26 cellular contexts compared by ENCODE assay signal in genomic region chr3:140501054-140501769, GRCh38.
A peak's percentile ranks its signal among the peaks of the same experiment; 100 is the strongest.
DNase-seq lines count a peak whose midpoint lies in the region; ATAC-seq and TF ChIP-seq lines count a peak whose summit lies in the region.
"Had no signal": no experiment of that assay in that cellular context is flagged by ENCODE, and none has a peak within 500 bp of the region (broad histone marks: within the 10 kb centered on the region; RNA-seq: fewer than 3 reads in every experiment).

No MANE protein-coding gene starts in this region.

- POLR2A ChIA-PET in MCF 10A (lab: Yijun Ruan, JAX) (no interaction called here), PC-9 (lab: Charles Lee; ENCODE audit: unreplicated experiment) (interaction anchor here (0.6 kb wide), 3 partner anchors 79 to 731 kb away, joined by 3 read pairs; no protein-coding TSS in a partner anchor)

- H2AFZ ChIP-seq in PC-9: no peak overlapping the region
- H2AFZ ChIP-seq in hepatocyte: no peak overlapping the region

- ATAC-seq in sciatic nerve (peak; percentile 72), GM18520 (IDR thresholded peaks at IDR 0.05; ENCODE audit: unreplicated experiment) (no peak)
- ATAC-seq: activated CD4-positive, CD25-positive, alpha-beta regulatory T cell treated with anti-CD3 and anti-CD28 coated beads, Interleukin-2, amount 50 U/mL, for 24 hours; activated CD8-positive, alpha-beta T cell treated with anti-CD3 and anti-CD28 coated beads, Interleukin-2, amount 10 ng/mL, durations not matched to agents 7 days and 5 days; effector memory CD8-positive, alpha-beta T cell; SK-N-SH treated with all-trans-retinoic acid at 6 μM for 48 hours had no signal

- peaks cover 8% of the 10 kb centered on the region; the same call in 1 of the 2 replicates for H3F3A ChIP-seq in PC-9 (ENCODE audit: insufficient read depth, low read depth)

- peaks cover 5% of the 10 kb centered on the region for H3K4me1 Mint-ChIP-seq in MCF 10A (ENCODE audit: insufficient read depth, unreplicated experiment)
- H3K4me1 Mint-ChIP-seq: activated naive CD4-positive, alpha-beta T cell treated with anti-CD3 and anti-CD28 coated beads, Interleukin-2, amount 50 U/mL, for 24 hours had no signal

- H3K9me2 ChIP-seq in PC-9 (ENCODE audit: insufficient read depth): no peaks in the 10 kb centered on the region; the same call in 1 of the 2 replicates
- no peaks in the 10 kb centered on the region for H3K9me2 ChIP-seq in hepatocyte (replicated peaks; ENCODE audit: insufficient read depth)

- intact Hi-C loops in MCF 10A (cut with micrococcal nuclease) (no loop called here), PC-9 (cut with micrococcal nuclease; ENCODE audit: unreplicated experiment) (loop anchor here (1.0 kb wide), 2 partner anchors 28 to 34 kb away; no protein-coding TSS in a partner anchor), sciatic nerve (cut with DNase I) (no loop called here), vagina (cut with DNase I) (no loop called here)

- no peak overlapping the region for H3K4me3 Mint-ChIP-seq in MCF 10A (ENCODE audit: unreplicated experiment)
- H3K4me3 Mint-ChIP-seq: activated CD8-positive, alpha-beta T cell treated with anti-CD3 and anti-CD28 coated beads, Interleukin-2, amount 10 ng/mL, durations not matched to agents 7 days and 5 days; activated naive CD4-positive, alpha-beta T cell treated with anti-CD3 and anti-CD28 coated beads, Interleukin-2, amount 50 U/mL, for 24 hours; activated T-cell treated with anti-CD3 and anti-CD28 coated beads, Interleukin-2, amount 50 U/mL, for 24 hours; CD14-positive monocyte; effector memory CD8-positive, alpha-beta T cell had no signal

- H3K27me3 Mint-ChIP-seq in MCF 10A (ENCODE audit: insufficient read depth, unreplicated experiment): no peaks in the 10 kb centered on the region

- H4K20me1 ChIP-seq in PC-9 (ENCODE audit: insufficient read depth) (no peaks in the 10 kb centered on the region), hepatocyte (ENCODE audit: insufficient read depth, poor library complexity, severe bottlenecking) (no peaks in the 10 kb centered on the region)

- WGBS in hepatocyte (ENCODE audit: low lambda C conversion rate, missing lambda C conversion rate): 68% methylated on average over 5 of the region's 5 CpGs

- H3K4me2 ChIP-seq in PC-9: peak overlapping the region; percentile 15; the same call in 1 of the 2 replicates
- H3K4me2 ChIP-seq in hepatocyte: no peak overlapping the region

- peaks cover 19% of the 10 kb centered on the region for H3K4me1 ChIP-seq in PC-9 (replicated peaks; ENCODE audit: insufficient read depth)
- no peaks in the 10 kb centered on the region for H3K4me1 ChIP-seq in hepatocyte (ENCODE audit: insufficient read depth)
- H3K4me1 ChIP-seq in vagina: no peaks in the 10 kb centered on the region
- H3K4me1 ChIP-seq: ascending aorta, sigmoid colon, suprapubic skin had no signal

- no peaks in the 10 kb centered on the region for H3K36me3 Mint-ChIP-seq in MCF 10A (ENCODE audit: insufficient read depth, unreplicated experiment)
- H3K36me3 Mint-ChIP-seq: activated naive CD4-positive, alpha-beta T cell treated with anti-CD3 and anti-CD28 coated beads, Interleukin-2, amount 50 U/mL, for 24 hours; CD14-positive monocyte had no signal

- H3K27ac ChIP-seq in PC-9 (peak overlapping the region; percentile 41), hepatocyte (no peak overlapping the region), vagina (no peak overlapping the region)
- H3K27ac ChIP-seq: ascending aorta, HL-60, ovary, sigmoid colon, suprapubic skin had no signal

- TF ChIP-seq CTCF in MCF 10A (IDR thresholded peaks at IDR 0.05; ENCODE audit: unreplicated experiment) (no peak), PC-9 (conservative IDR thresholded peaks at IDR 0.05) (no peak), hepatocyte (IDR thresholded peaks at IDR 0.05; ENCODE audit: poor library complexity) (no peak), vagina (IDR thresholded peaks at IDR 0.05) (no peak)

- H3K27ac Mint-ChIP-seq in MCF 10A (ENCODE audit: low read depth, unreplicated experiment): no peak overlapping the region
- H3K27ac Mint-ChIP-seq: activated CD8-positive, alpha-beta T cell treated with anti-CD3 and anti-CD28 coated beads, Interleukin-2, amount 10 ng/mL, durations not matched to agents 7 days and 5 days; activated naive CD4-positive, alpha-beta T cell treated with anti-CD3 and anti-CD28 coated beads, Interleukin-2, amount 50 U/mL, for 24 hours; activated T-cell treated with anti-CD3 and anti-CD28 coated beads, Interleukin-2, amount 50 U/mL, for 24 hours; CD14-positive monocyte; effector memory CD8-positive, alpha-beta T cell had no signal

- DNase-seq in T47D (ENCODE audit: low read depth in 1 of 2, low spot score in 1 of 2): peak; percentile 32 to 97
- DNase-seq in MCF 10A (ENCODE audit: unreplicated experiment): no peak
- DNase-seq in PC-9: peak; percentile 62 to 82
- DNase-seq in hepatocyte (ENCODE audit: low spot score): peak; percentile 13
- no peak for DNase-seq in sciatic nerve (ENCODE audit: low spot score)
- no peak for DNase-seq in activated T-cell treated with anti-CD3 and anti-CD28 coated beads, Interleukin-2, amount 50 U/mL, for 48 hours
- no peak for DNase-seq in vagina (ENCODE audit: extremely low spot score in 2 of 2)
- DNase-seq: activated CD8-positive, alpha-beta T cell treated with anti-CD3 and anti-CD28 coated beads, Interleukin-2, amount 10 ng/mL, durations not matched to agents 7 days and 5 days; activated T-cell treated with anti-CD3 and anti-CD28 coated beads, Interleukin-2, amount 50 U/mL, for 24 hours; DMS 273 treated with DMSO at 0.1 percent for 48 hours; effector memory CD8-positive, alpha-beta T cell; GF-D8; NCI-H1436; NCI-H748 treated with DMSO at 0.1 percent for 48 hours; ovary; sigmoid colon; T-helper 9 cell had no signal

- H3K79me2 ChIP-seq in PC-9 (ENCODE audit: low read depth): no peaks in the 10 kb centered on the region
- no peaks in the 10 kb centered on the region for H3K79me2 ChIP-seq in hepatocyte

- CTCF ChIA-PET in MCF 10A (lab: Yijun Ruan, JAX) (interaction anchor here (0.6 to 1.1 kb wide), 7 partner anchors 12 to 563 kb away, joined by 3 to 7 read pairs (median 3); no protein-coding TSS in a partner anchor), PC-9 (lab: Charles Lee) (interaction anchor here (0.9 kb wide), 1 partner anchor 52 kb away, joined by 4 read pairs; no protein-coding TSS in a partner anchor)

- BruUV-seq in MCF 10A (replicated peaks; lab: Mats Ljungman, UMichigan) (no TSS peak), PC-9 (replicated peaks; lab: Mats Ljungman, UMichigan) (no TSS peak)

- H3K9me3 Mint-ChIP-seq in MCF 10A (ENCODE audit: unreplicated experiment): no peaks in the 10 kb centered on the region
- H3K9me3 Mint-ChIP-seq: activated naive CD4-positive, alpha-beta T cell treated with anti-CD3 and anti-CD28 coated beads, Interleukin-2, amount 50 U/mL, for 24 hours; activated T-cell treated with anti-CD3 and anti-CD28 coated beads, Interleukin-2, amount 50 U/mL, for 24 hours; effector memory CD8-positive, alpha-beta T cell had no signal

- no peaks in the 10 kb centered on the region for H3K27me3 ChIP-seq in PC-9 (ENCODE audit: insufficient read depth, low read depth)
- H3K27me3 ChIP-seq in hepatocyte: no peaks in the 10 kb centered on the region
- no peaks in the 10 kb centered on the region for H3K27me3 ChIP-seq in vagina
- H3K27me3 ChIP-seq: ascending aorta, ovary, sigmoid colon, suprapubic skin had no signal

- no peaks in the 10 kb centered on the region for H3K9me3 ChIP-seq in PC-9 (ENCODE audit: insufficient read depth, low read depth)
- H3K9me3 ChIP-seq in hepatocyte (ENCODE audit: low read depth): no peaks in the 10 kb centered on the region
- no peaks in the 10 kb centered on the region for H3K9me3 ChIP-seq in vagina
- H3K9me3 ChIP-seq: ascending aorta, ovary, sigmoid colon, suprapubic skin had no signal

- no peak overlapping the region for H3K4me3 ChIP-seq in PC-9
- H3K4me3 ChIP-seq in hepatocyte: no peak overlapping the region
- H3K4me3 ChIP-seq in vagina: no peak overlapping the region
- H3K4me3 ChIP-seq: ascending aorta, lung, ovary, sigmoid colon, suprapubic skin had no signal

- H3K36me3 ChIP-seq in PC-9 (ENCODE audit: low read depth) (no peaks in the 10 kb centered on the region), hepatocyte (replicated peaks; ENCODE audit: insufficient read depth, low read depth) (no peaks in the 10 kb centered on the region), vagina (no peaks in the 10 kb centered on the region)
- H3K36me3 ChIP-seq: ascending aorta, ovary, sigmoid colon, suprapubic skin had no signal

- no peak for TF ChIP-seq POLR2A in vagina (IDR thresholded peaks at IDR 0.05)

- in situ Hi-C loops in T47D (cut with HindIII; ENCODE audit: low pct_unique_long_range_greater_than_20kb, low sequenced_read_pairs): no loop called here

Comparison
In these comparisons a context has a peak if more than half of its experiments do, and no peak if none do; other contexts are left out.
1. DNase-seq: peak in T47D (2 of 2), PC-9 (2 of 2) and hepatocyte (single experiment); none in MCF 10A (single experiment), sciatic nerve (single experiment), activated T-cell treated with anti-CD3 and anti-CD28 coated beads, Interleukin-2, amount 50 U/mL, for 48 hours (0 of 2) and vagina (0 of 2).